Comparison of ENCODE assay signal across 1 cellular context in the genomic region with DNA sequence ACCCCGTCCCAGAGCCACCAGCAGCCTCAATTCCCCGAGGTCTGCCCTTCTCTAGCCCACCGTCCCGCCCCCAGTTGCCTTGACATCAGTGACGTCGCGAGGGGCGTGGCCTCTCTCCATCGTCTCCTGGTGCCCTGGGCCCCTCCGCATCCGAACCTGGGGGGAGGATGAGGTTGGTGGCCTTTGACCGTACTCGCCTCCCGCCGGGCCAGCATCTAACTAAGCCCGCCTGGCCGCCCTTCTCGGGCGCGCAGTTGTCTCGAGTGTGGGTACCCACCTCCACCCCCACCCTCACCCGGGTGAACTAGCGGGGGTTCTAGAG.
A peak's percentile ranks its signal among the peaks of the same experiment; 100 is the strongest.
TF ChIP-seq lines count a peak whose summit lies in the region.

No MANE protein-coding gene starts in this region.

TF ChIP-seq in H1, 55 proteins besides CTCF, POLR2A, EP300 and RAD21:
- TF ChIP-seq TAF7 (optimal IDR thresholded peaks at IDR 0.05; ENCODE audit: borderline replicate concordance, low read depth, low read length), result peak; percentile 21
- TF ChIP-seq CREB1 (IDR thresholded peaks at IDR 0.05), result peak; percentile 90
- TF ChIP-seq POLR2AphosphoS5 (IDR thresholded peaks at IDR 0.05; ENCODE audit: low read depth, low read length), result peak; percentile 75
- TF ChIP-seq SP1 (IDR thresholded peaks at IDR 0.05; ENCODE audit: low read depth, low read length), result peak; percentile 59; the same call in 1 of the 2 replicates
- TF ChIP-seq PHF8 (conservative IDR thresholded peaks at IDR 0.05; ENCODE audit: low read depth, low read length), result peak; percentile 77
- no peak for TF ChIP-seq MAFK (IDR thresholded peaks at IDR 0.05; ENCODE audit: low read depth, low read length)
- peak; percentile 51 for TF ChIP-seq TBP (IDR thresholded peaks at IDR 0.05; ENCODE audit: low read depth, low read length)
- TF ChIP-seq CBX5 (IDR thresholded peaks at IDR 0.05; ENCODE audit: low read depth, low read length), result no peak
- TF ChIP-seq TAF1 (IDR thresholded peaks at IDR 0.05; ENCODE audit: low read depth, low read length), result peak; percentile 60; the same call in 1 of the 2 replicates
- no peak for TF ChIP-seq SIX5 (IDR thresholded peaks at IDR 0.05; ENCODE audit: low read depth, low read length)
- no peak for TF ChIP-seq RXRA (IDR thresholded peaks at IDR 0.05; ENCODE audit: insufficient read depth, low read depth, low read length)
